31 cellular contexts compared by ENCODE assay signal in the genomic region with DNA sequence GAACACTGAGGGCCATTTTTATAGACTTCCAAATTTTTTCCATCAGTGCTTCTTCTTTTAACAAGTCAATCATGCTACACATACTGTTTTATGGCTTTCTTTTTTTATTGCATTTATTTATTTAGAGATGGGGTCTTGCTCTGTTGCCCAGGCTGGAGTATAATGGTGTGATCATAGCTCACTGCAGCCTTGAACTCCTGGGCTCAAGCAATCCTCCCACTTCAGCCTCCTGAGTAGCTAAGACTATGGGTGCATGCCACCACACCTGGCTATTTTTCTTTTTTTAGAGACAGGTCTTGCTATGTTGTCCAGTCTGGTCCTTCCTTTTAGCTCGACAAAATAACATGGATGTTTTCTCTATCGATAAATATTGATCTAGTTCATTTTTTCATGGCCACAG.
DNase-seq lines count a peak whose midpoint lies in the region; ATAC-seq and TF ChIP-seq lines count a peak whose summit lies in the region.
"Had no signal": no experiment of that assay in that cellular context is flagged by ENCODE, and none has a peak within 500 bp of the region (broad histone marks: within the 10 kb centered on the region; RNA-seq: fewer than 3 reads in every experiment).

No MANE protein-coding gene starts in this region.

- H3K4me3 ChIP-seq in HEK293 (ENCODE audit: low read depth, low read length), result no peak overlapping the region
- H3K4me3 ChIP-seq: A549; BLaER1; BLaER1 treated with 17β-estradiol and CSF1 and Interleukin-3, amounts not matched to agents 10 nM and 100 nM had no signal

- ATAC-seq in WTC11 (no peak), GM18868 (IDR thresholded peaks at IDR 0.05; ENCODE audit: unreplicated experiment) (no peak)
- ATAC-seq: A549; CD8-positive, alpha-beta T cell had no signal

- H3K36me3 Mint-ChIP-seq in WTC11 (no peaks in the 10 kb centered on the region), type B pancreatic cell (no peaks in the 10 kb centered on the region)
- H3K36me3 Mint-ChIP-seq: CD14-positive monocyte; CD4-positive, alpha-beta memory T cell; CD4-positive, CD25-positive, alpha-beta regulatory T cell; CD8-positive, alpha-beta memory T cell; CD8-positive, alpha-beta T cell had no signal

- CTCF ChIA-PET in HEK293 (lab: Yijun Ruan, JAX) (interaction anchor here (1.0 kb wide), 1 partner anchor 338 kb away, joined by 3 read pairs; no protein-coding TSS in a partner anchor), WTC11 (lab: Charles Lee) (no interaction called here)

- H3K9me3 Mint-ChIP-seq in WTC11, result no peaks in the 10 kb centered on the region
- no peaks in the 10 kb centered on the region for H3K9me3 Mint-ChIP-seq in type B pancreatic cell
- H3K9me3 Mint-ChIP-seq: CD8-positive, alpha-beta T cell had no signal

- no peaks in the 10 kb centered on the region for H3K9me3 ChIP-seq in HEK293 (ENCODE audit: control insufficient read depth, insufficient read depth, low read depth, low read length)
- H3K9me3 ChIP-seq: A549; BE2C; BLaER1; BLaER1 treated with 17β-estradiol and CSF1 and Interleukin-3, amounts not matched to agents 10 nM and 100 nM; Caco-2 had no signal

- no peaks in the 10 kb centered on the region for H3K4me1 Mint-ChIP-seq in WTC11
- peaks cover 4% of the 10 kb centered on the region for H3K4me1 Mint-ChIP-seq in type B pancreatic cell (ENCODE audit: unreplicated experiment)
- H3K4me1 Mint-ChIP-seq: B cell; CD14-positive monocyte; CD4-positive, alpha-beta memory T cell; CD4-positive, CD25-positive, alpha-beta regulatory T cell; CD8-positive, alpha-beta memory T cell had no signal

- DNase-seq in WTC11 (ENCODE audit: low spot score) (no peak), type B pancreatic cell (ENCODE audit: extremely low spot score, unreplicated experiment) (no peak)
- DNase-seq: 8988T; ACHN; AML-193; BE2C; C1 segment of cervical spinal cord; Caco-2; Calu3; CD4-positive, alpha-beta memory T cell; CD4-positive, alpha-beta T cell; CD4-positive, CD25-positive, alpha-beta regulatory T cell; CD8-positive, alpha-beta memory T cell; CD8-positive, alpha-beta T cell; COR-L47; DMS 273 treated with DMSO at 0.1 percent for 48 hours; DMS153; DMS53; DMS79; DMS79 treated with DMSO at 0.1 percent for 48 hours; DND-41; EL had no signal

- no peaks in the 10 kb centered on the region for H3K4me1 ChIP-seq in HEK293 (ENCODE audit: control insufficient read depth, insufficient read depth, low read length)
- H3K4me1 ChIP-seq: A549; BE2C; BLaER1; BLaER1 treated with 17β-estradiol and CSF1 and Interleukin-3, amounts not matched to agents 10 nM and 100 nM; Caco-2 had no signal

- H3K4me3 Mint-ChIP-seq in WTC11, result no peak overlapping the region
- H3K4me3 Mint-ChIP-seq in type B pancreatic cell, result no peak overlapping the region
- H3K4me3 Mint-ChIP-seq: B cell; CD14-positive monocyte; CD4-positive, alpha-beta memory T cell; CD4-positive, alpha-beta T cell; CD4-positive, CD25-positive, alpha-beta regulatory T cell; CD8-positive, alpha-beta memory T cell; CD8-positive, alpha-beta T cell had no signal

- TF ChIP-seq CTCF in HEK293 (tag by site-specific recombination; IDR thresholded peaks at IDR 0.05) (no peak), WTC11 (IDR thresholded peaks at IDR 0.05) (no peak), type B pancreatic cell (conservative IDR thresholded peaks at IDR 0.05) (no peak)

- H3K27me3 Mint-ChIP-seq in WTC11 (ENCODE audit: low read depth) (no peaks in the 10 kb centered on the region), type B pancreatic cell (peaks cover 10% of the 10 kb centered on the region)
- H3K27me3 Mint-ChIP-seq: CD4-positive, alpha-beta memory T cell; CD4-positive, alpha-beta T cell; CD8-positive, alpha-beta memory T cell had no signal

- no peak overlapping the region for H3K27ac ChIP-seq in HEK293 (ENCODE audit: extremely low read depth, low read depth, low read length)
- H3K27ac ChIP-seq: 22Rv1; A549; BLaER1; BLaER1 treated with 17β-estradiol and CSF1 and Interleukin-3, amounts not matched to agents 10 nM and 100 nM; C4-2B had no signal

- POLR2A ChIA-PET in HEK293 (lab: Yijun Ruan, JAX), result no interaction called here
- POLR2A ChIA-PET in WTC11 (lab: Charles Lee), result no interaction called here

- H3K27ac Mint-ChIP-seq in WTC11 (no peak overlapping the region), type B pancreatic cell (no peak overlapping the region)
- H3K27ac Mint-ChIP-seq: B cell; CD14-positive monocyte; CD4-positive, alpha-beta memory T cell; CD4-positive, alpha-beta T cell; CD4-positive, CD25-positive, alpha-beta regulatory T cell; CD8-positive, alpha-beta memory T cell; CD8-positive, alpha-beta T cell had no signal

- no peaks in the 10 kb centered on the region for H3K36me3 ChIP-seq in HEK293 (ENCODE audit: control insufficient read depth in 2 of 2, insufficient read depth in 1 of 2, low read length in 2 of 2)
- H3K36me3 ChIP-seq: BE2C; BLaER1; BLaER1 treated with 17β-estradiol and CSF1 and Interleukin-3, amounts not matched to agents 10 nM and 100 nM had no signal

TF ChIP-seq in HEK293, 187 proteins besides CTCF, POLR2A, EP300 and RAD21:
- no peak for TF ChIP-seq ZFP37 (tag by site-specific recombination; IDR thresholded peaks at IDR 0.05)
- TF ChIP-seq ZNF121 (tag by site-specific recombination; IDR thresholded peaks at IDR 0.05), result peak; percentile 57; the same call in 1 of the 2 replicates
TF ChIP-seq in HEK293: peak in this region for 1.

TF ChIP-seq in WTC11, 78 proteins besides CTCF, POLR2A, EP300 and RAD21:
- TF ChIP-seq FOXP1 (CRISPR knock-in tag; IDR thresholded peaks at IDR 0.05; ENCODE audit: borderline replicate concordance) (no peak), GABPB1 (CRISPR knock-in tag; IDR thresholded peaks at IDR 0.05) (no peak), SMAD4 (CRISPR knock-in tag; IDR thresholded peaks at IDR 0.05) (no peak), ZNF121 (CRISPR knock-in tag; IDR thresholded peaks at IDR 0.05) (peak; percentile 73; the same call in 1 of the 2 replicates), IRF2 (CRISPR knock-in tag; IDR thresholded peaks at IDR 0.05; ENCODE audit: borderline replicate concordance, low read depth) (no peak)
- TF ChIP-seq, protein P1, sequence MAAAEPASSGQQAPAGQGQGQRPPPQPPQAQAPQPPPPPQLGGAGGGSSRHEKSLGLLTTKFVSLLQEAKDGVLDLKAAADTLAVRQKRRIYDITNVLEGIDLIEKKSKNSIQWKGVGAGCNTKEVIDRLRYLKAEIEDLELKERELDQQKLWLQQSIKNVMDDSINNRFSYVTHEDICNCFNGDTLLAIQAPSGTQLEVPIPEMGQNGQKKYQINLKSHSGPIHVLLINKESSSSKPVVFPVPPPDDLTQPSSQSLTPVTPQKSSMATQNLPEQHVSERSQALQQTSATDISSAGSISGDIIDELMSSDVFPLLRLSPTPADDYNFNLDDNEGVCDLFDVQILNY (CRISPR knock-in tag; IDR thresholded peaks at IDR 0.05), result no peak

Comparison
In these comparisons a context has a peak if more than half of its experiments do, and no peak if none do; other contexts are left out.
1. Of the 8 proteins assayed by ChIP-seq in both HEK293 and WTC11: peak only in HEK293: none; only in WTC11: none; in both: ZNF121; in neither: 7.